ENCODE assay signal across 9 cellular contexts in the genomic region with DNA sequence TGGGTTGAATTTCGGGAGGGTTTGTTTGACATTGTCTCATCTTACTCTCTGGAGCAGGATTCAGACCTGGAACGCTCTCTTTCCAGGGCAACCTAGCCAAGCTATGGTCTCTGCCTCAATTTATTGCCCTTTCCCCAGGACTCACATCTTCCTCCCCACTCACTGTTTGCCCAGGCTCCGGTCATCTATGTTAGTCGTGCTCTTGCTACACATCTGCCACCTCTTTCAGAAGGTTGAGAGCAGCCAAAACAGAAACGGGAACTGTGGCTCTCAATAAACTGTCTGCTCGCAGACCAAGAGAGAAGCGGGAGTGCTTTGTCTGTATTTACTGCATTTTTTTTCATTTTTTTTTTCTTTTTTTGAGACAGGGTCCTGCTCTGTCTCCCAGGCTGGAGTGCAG.
DNase-seq lines count a peak whose midpoint lies in the region; ATAC-seq and TF ChIP-seq lines count a peak whose summit lies in the region.
"Had no signal": no experiment of that assay in that cellular context is flagged by ENCODE, and none has a peak within 500 bp of the region (broad histone marks: within the 10 kb centered on the region; RNA-seq: fewer than 3 reads in every experiment).

No MANE protein-coding gene starts in this region.

- H3K9me3 ChIP-seq in CD8-positive, alpha-beta memory T cell (ENCODE audit: low read length) = no peaks in the 10 kb centered on the region
- H3K9me3 ChIP-seq in MM.1S (replicated peaks; ENCODE audit: insufficient read depth, low read length) = no peaks in the 10 kb centered on the region
- no peaks in the 10 kb centered on the region for H3K9me3 ChIP-seq in right atrium auricular region
- no peaks in the 10 kb centered on the region for H3K9me3 ChIP-seq in colonic mucosa

- H3K27me3 Mint-ChIP-seq in CD8-positive, alpha-beta memory T cell = no peaks in the 10 kb centered on the region

- peak overlapping the region in 1 of 7 donors; percentile 23 for H3K4me3 Mint-ChIP-seq in CD8-positive, alpha-beta memory T cell
- H3K4me3 Mint-ChIP-seq: neural crest cell had no signal

- H3K4me1 Mint-ChIP-seq in CD8-positive, alpha-beta memory T cell = peaks cover 65 to 83% (median 77%) of the 10 kb centered on the region in 3 donors

- intact Hi-C loops in colonic mucosa (cut with DNase I) = no loop called here

- peaks cover 3% of the 10 kb centered on the region for H4K20me1 ChIP-seq in MM.1S (ENCODE audit: insufficient read depth, low read length)

- H3K9me3 Mint-ChIP-seq in CD8-positive, alpha-beta memory T cell = peaks cover 0 to 4% (median 0%) of the 10 kb centered on the region in 5 donors
- H3K9me3 Mint-ChIP-seq: neural crest cell had no signal

- H3K36me3 ChIP-seq in CD8-positive, alpha-beta memory T cell (ENCODE audit: insufficient read depth, low read length) = no peaks in the 10 kb centered on the region
- H3K36me3 ChIP-seq in MM.1S (replicated peaks; ENCODE audit: insufficient read depth, low read length) (peaks cover 16% of the 10 kb centered on the region), right atrium auricular region (no peaks in the 10 kb centered on the region), colonic mucosa (no peaks in the 10 kb centered on the region)

- H3K4me1 ChIP-seq in CD8-positive, alpha-beta memory T cell (ENCODE audit: insufficient read depth, low read length) = peaks cover 55% of the 10 kb centered on the region
- H3K4me1 ChIP-seq in MM.1S (ENCODE audit: low read length) = peaks cover 11% of the 10 kb centered on the region; the same call in 1 of the 2 replicates
- H3K4me1 ChIP-seq in right atrium auricular region = peaks cover 0 to 56% of the 10 kb centered on the region in 2 donors
- no peaks in the 10 kb centered on the region for H3K4me1 ChIP-seq in colonic mucosa

- peak overlapping the region; percentile 5; the same call in 1 of the 2 replicates for H3K4me2 ChIP-seq in MM.1S (ENCODE audit: low read depth, low read length)

- H3K9me2 ChIP-seq in MM.1S (replicated peaks; ENCODE audit: insufficient read depth, low read length) = no peaks in the 10 kb centered on the region

- H3K36me3 Mint-ChIP-seq in CD8-positive, alpha-beta memory T cell = peaks cover 13 to 63% (median 23%) of the 10 kb centered on the region in 3 donors

- H3K4me3 ChIP-seq in CD8-positive, alpha-beta memory T cell (ENCODE audit: low read length) = no peak overlapping the region
- H3K4me3 ChIP-seq in MM.1S (ENCODE audit: low read length) (no peak overlapping the region), right atrium auricular region (no peak overlapping the region), colonic mucosa (no peak overlapping the region)

- peaks cover 12% of the 10 kb centered on the region; the same call in 1 of the 2 replicates for H3F3A ChIP-seq in MM.1S (ENCODE audit: insufficient read depth, low read length)

- H3K79me2 ChIP-seq in MM.1S (ENCODE audit: low read length) = peaks cover 96% of the 10 kb centered on the region

- ATAC-seq in GM21515 (IDR thresholded peaks at IDR 0.05; ENCODE audit: unreplicated experiment) = peak; percentile 49

- peak overlapping the region; percentile 43 to 95 (median 74) for H3K27ac Mint-ChIP-seq in CD8-positive, alpha-beta memory T cell

- no peak overlapping the region for H2AFZ ChIP-seq in MM.1S (ENCODE audit: low read length)

- H3K27ac ChIP-seq in CD8-positive, alpha-beta memory T cell (ENCODE audit: low read depth, low read length) = no peak overlapping the region
- peak overlapping the region; percentile 17; the same call in 1 of the 2 replicates for H3K27ac ChIP-seq in MM.1S (ENCODE audit: low read length)
- peak overlapping the region in 1 of 2 donors; percentile 56 for H3K27ac ChIP-seq in right atrium auricular region
- no peak overlapping the region for H3K27ac ChIP-seq in colonic mucosa

- TF ChIP-seq CTCF in MM.1S (IDR thresholded peaks at IDR 0.05; ENCODE audit: low read length) (no peak), right atrium auricular region (IDR thresholded peaks at IDR 0.05) (no peak), colonic mucosa (IDR thresholded peaks at IDR 0.05) (no peak)

- CTCF ChIA-PET in CD8-positive, alpha-beta memory T cell (lab: Charles Lee) = interaction anchor here (0.8 to 1.1 kb wide), 2 partner anchors 16 to 69 kb away, joined by 3 read pairs; no protein-coding TSS in a partner anchor

- POLR2A ChIA-PET in CD8-positive, alpha-beta memory T cell (lab: Charles Lee) = no interaction called here

- H3K27me3 ChIP-seq in CD8-positive, alpha-beta memory T cell (ENCODE audit: insufficient read depth, low read length, poor library complexity, severe bottlenecking) = no peaks in the 10 kb centered on the region
- H3K27me3 ChIP-seq in MM.1S (replicated peaks; ENCODE audit: insufficient read depth, low read length) (no peaks in the 10 kb centered on the region), right atrium auricular region (no peaks in the 10 kb centered on the region), colonic mucosa (no peaks in the 10 kb centered on the region)

- no peak for DNase-seq in CD8-positive, alpha-beta memory T cell
- peak; percentile 59 for DNase-seq in MM.1S
- peak; percentile 52 for DNase-seq in right atrium auricular region (ENCODE audit: low spot score)
- no peak for DNase-seq in activated CD4-positive, CD25-positive, alpha-beta regulatory T cell treated with anti-CD3 and anti-CD28 coated beads, Interleukin-2, amount 50 U/mL, for 72 hours
- DNase-seq in stimulated activated CD4-positive, alpha-beta T cell treated with anti-CD3 and anti-CD28 coated beads, Interleukin-2, amount 100 ng/mL, for 24 hours = no peak
- DNase-seq in NK-92 (lab: John Stamatoyannopoulos, UW; ENCODE audit: unreplicated experiment) = no peak
- DNase-seq in colonic mucosa = no peak

- no peak overlapping the region for H3K9ac ChIP-seq in MM.1S (ENCODE audit: low read length)
- no peak overlapping the region for H3K9ac ChIP-seq in colonic mucosa (ENCODE audit: low read depth in 2 of 2, low read length in 2 of 2)

Comparison
In these comparisons a context has a peak if more than half of its experiments do, and no peak if none do; other contexts are left out.
1. DNase-seq: peak in MM.1S (single experiment) and right atrium auricular region (single experiment); none in CD8-positive, alpha-beta memory T cell (0 of 5), activated CD4-positive, CD25-positive, alpha-beta regulatory T cell treated with anti-CD3 and anti-CD28 coated beads, Interleukin-2, amount 50 U/mL, for 72 hours (single experiment), stimulated activated CD4-positive, alpha-beta T cell treated with anti-CD3 and anti-CD28 coated beads, Interleukin-2, amount 100 ng/mL, for 24 hours (0 of 2), NK-92 (single experiment) and colonic mucosa (single experiment).